In the genomic region with DNA sequence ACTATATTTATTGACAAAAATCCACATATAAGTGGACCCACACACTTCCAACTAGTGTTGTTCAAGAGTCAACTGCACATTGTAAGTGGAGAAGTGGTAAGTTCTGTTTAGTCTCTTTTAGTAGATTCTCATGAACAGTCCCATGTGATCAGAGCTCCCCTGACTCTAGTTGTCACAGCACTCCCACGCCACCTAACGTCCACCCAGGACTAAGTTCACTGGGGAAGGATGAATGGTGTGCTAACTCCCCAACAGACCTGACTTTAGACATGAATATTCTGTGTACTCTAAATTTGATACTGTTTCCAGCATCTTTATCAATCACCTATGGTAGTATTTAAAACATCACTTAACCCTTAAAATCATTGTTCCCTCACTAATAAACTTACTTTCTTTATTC, we compare ENCODE assay signal across 1 cellular context.
TF ChIP-seq lines count a peak whose summit lies in the region.

No MANE protein-coding gene starts in this region.

TF ChIP-seq in SK-N-SH, 30 proteins besides CTCF, POLR2A, EP300 and RAD21 (continued from another document):
- no peak for TF ChIP-seq TCF12 (IDR thresholded peaks at IDR 0.05)
